8 cellular contexts compared by ENCODE assay signal in genomic region chr9:129319938-129320481, GRCh38.
DNase-seq lines count a peak whose midpoint lies in the region; ATAC-seq, FAIRE-seq and TF ChIP-seq lines count a peak whose summit lies in the region.

No MANE protein-coding gene starts in this region.

- DNase-seq in GM12892 (ENCODE audit: insufficient read length) (no peak), GM20000 (ENCODE audit: low spot score) (no peak), NCI-H69 (lab: John Stamatoyannopoulos, UW) (no peak), NCI-H2227 (lab: John Stamatoyannopoulos, UW; ENCODE audit: unreplicated experiment) (no peak), NOMO-1 treated with dmso at 0.1 percent for 144 hours (lab: John Stamatoyannopoulos, UW; ENCODE audit: unreplicated experiment) (no peak)
- no peak for DNase-seq in activated CD8-positive, alpha-beta T cell treated with anti-CD3 and anti-CD28 coated beads, Interleukin-2, amount 10 ng/mL, durations not matched to agents 7 days and 5 days
- no peak for DNase-seq in stimulated activated effector memory CD8-positive, alpha-beta T cell treated with anti-CD3 and anti-CD28 coated beads, Interleukin-12 subunit alpha, Interleukin-12 subunit beta, amount 100 ng/mL, for 72 hours (ENCODE audit: low spot score in 2 of 2)

- peak; percentile 78 for FAIRE-seq in GM12892 (lab: Jason Lieb, UNC)

- TF ChIP-seq CTCF in GM20000 (IDR thresholded peaks at IDR 0.05; ENCODE audit: extremely low read depth, missing control alignments): no peak

- POLR2A ChIA-PET in activated CD8-positive, alpha-beta T cell treated with anti-CD3 and anti-CD28 coated beads, Interleukin-2, amount 10 ng/mL, durations not matched to agents 7 days and 5 days (lab: Charles Lee): interaction anchor here (0.6 to 1.9 kb wide), 8 partner anchors 14 to 177 kb away, joined by 3 to 6 read pairs (median 3); partner anchors contain the start of gene IER5L

- H3K27me3 Mint-ChIP-seq in activated CD8-positive, alpha-beta T cell treated with anti-CD3 and anti-CD28 coated beads, Interleukin-2, amount 10 ng/mL, durations not matched to agents 7 days and 5 days (ENCODE audit: low read depth): no peaks in the 10 kb centered on the region

- ATAC-seq in activated CD8-positive, alpha-beta T cell treated with anti-CD3 and anti-CD28 coated beads, Interleukin-2, amount 10 ng/mL, durations not matched to agents 7 days and 5 days: no peak
- no peak for ATAC-seq in stimulated activated effector memory CD8-positive, alpha-beta T cell treated with anti-CD3 and anti-CD28 coated beads, Interleukin-12 subunit alpha, Interleukin-12 subunit beta, amount 100 ng/mL, for 72 hours

- H3K27ac Mint-ChIP-seq in activated CD8-positive, alpha-beta T cell treated with anti-CD3 and anti-CD28 coated beads, Interleukin-2, amount 10 ng/mL, durations not matched to agents 7 days and 5 days: peak overlapping the region; percentile 45
- H3K27ac Mint-ChIP-seq in stimulated activated effector memory CD8-positive, alpha-beta T cell treated with anti-CD3 and anti-CD28 coated beads, Interleukin-12 subunit alpha, Interleukin-12 subunit beta, amount 100 ng/mL, for 72 hours: peak overlapping the region; percentile 69

- no peak for TF ChIP-seq POLR2A in GM12892 (IDR thresholded peaks at IDR 0.05; ENCODE audit: low read depth, low read length)

- CTCF ChIA-PET in activated CD8-positive, alpha-beta T cell treated with anti-CD3 and anti-CD28 coated beads, Interleukin-2, amount 10 ng/mL, durations not matched to agents 7 days and 5 days (lab: Charles Lee): interaction anchor here (0.8 to 2.7 kb wide), 18 partner anchors 10 to 305 kb away, joined by 3 to 8 read pairs (median 4); partner anchors contain the start of genes C9orf50 and IER5L

- H3K4me1 Mint-ChIP-seq in activated CD8-positive, alpha-beta T cell treated with anti-CD3 and anti-CD28 coated beads, Interleukin-2, amount 10 ng/mL, durations not matched to agents 7 days and 5 days (ENCODE audit: low read depth): peaks cover 18% of the 10 kb centered on the region
- peaks cover 20% of the 10 kb centered on the region for H3K4me1 Mint-ChIP-seq in stimulated activated effector memory CD8-positive, alpha-beta T cell treated with anti-CD3 and anti-CD28 coated beads, Interleukin-12 subunit alpha, Interleukin-12 subunit beta, amount 100 ng/mL, for 72 hours

- H3K4me3 ChIP-seq in iPS-18c (ENCODE audit: insufficient read depth, low read depth, low read length): peak overlapping the region; percentile 49

- peaks cover 2% of the 10 kb centered on the region for H3K9me3 ChIP-seq in iPS-18c (ENCODE audit: control insufficient read depth, insufficient read depth, low read length)

- H3K4me3 Mint-ChIP-seq in activated CD8-positive, alpha-beta T cell treated with anti-CD3 and anti-CD28 coated beads, Interleukin-2, amount 10 ng/mL, durations not matched to agents 7 days and 5 days: peak overlapping the region; percentile 7
- peak overlapping the region; percentile 65 for H3K4me3 Mint-ChIP-seq in stimulated activated effector memory CD8-positive, alpha-beta T cell treated with anti-CD3 and anti-CD28 coated beads, Interleukin-12 subunit alpha, Interleukin-12 subunit beta, amount 100 ng/mL, for 72 hours

- no peaks in the 10 kb centered on the region for H3K9me3 Mint-ChIP-seq in activated CD8-positive, alpha-beta T cell treated with anti-CD3 and anti-CD28 coated beads, Interleukin-2, amount 10 ng/mL, durations not matched to agents 7 days and 5 days (ENCODE audit: insufficient read depth)
- H3K9me3 Mint-ChIP-seq in stimulated activated effector memory CD8-positive, alpha-beta T cell treated with anti-CD3 and anti-CD28 coated beads, Interleukin-12 subunit alpha, Interleukin-12 subunit beta, amount 100 ng/mL, for 72 hours: no peaks in the 10 kb centered on the region

- no peaks in the 10 kb centered on the region for H3K36me3 Mint-ChIP-seq in activated CD8-positive, alpha-beta T cell treated with anti-CD3 and anti-CD28 coated beads, Interleukin-2, amount 10 ng/mL, durations not matched to agents 7 days and 5 days (ENCODE audit: low read depth)
- H3K36me3 Mint-ChIP-seq in stimulated activated effector memory CD8-positive, alpha-beta T cell treated with anti-CD3 and anti-CD28 coated beads, Interleukin-12 subunit alpha, Interleukin-12 subunit beta, amount 100 ng/mL, for 72 hours: no peaks in the 10 kb centered on the region
